In genomic region chr15:82874961-82875360, GRCh38 we compare ENCODE assay signal across 24 cellular contexts.
"Had no signal": no experiment of that assay in that cellular context is flagged by ENCODE, and none has a peak within 500 bp of the region (broad histone marks: within the 10 kb centered on the region; RNA-seq: fewer than 3 reads in every experiment).

No MANE protein-coding gene starts in this region.

- H3K27ac Mint-ChIP-seq: activated CD4-positive, alpha-beta memory T cell treated with anti-CD3 and anti-CD28 coated beads, Interleukin-2, amount 10 ng/mL, durations not matched to agents 7 days and 5 days; activated CD4-positive, alpha-beta T cell treated with anti-CD3 and anti-CD28 coated beads, Interleukin-2, amount 10 ng/mL, durations not matched to agents 7 days and 5 days; activated naive CD4-positive, alpha-beta T cell treated with anti-CD3 and anti-CD28 coated beads, Interleukin-2, amount 50 U/mL, for 72 hours; activated T-helper 2 cell treated with anti-CD3 and anti-CD28 coated beads, Interferon-gamma antibody, Interleukin-2, Interleukin-4, amounts not matched to agents 10 μg/mL and 5 μg/mL and 100 μg/mL, durations not matched to agents 14 hours and 24 hours and 36 hours; dendritic cell treated with granulocyte-macrophage colony-stimulating factor and Interleukin-4, amounts not matched to agents 40 ng/mL and 50 ng/mL, for 4 days; endodermal cell; natural killer cell treated with Interleukin-12 subunit alpha and Interleukin-12 subunit beta and Interleukin-15 and Interleukin-18, amount 100 ng/mL, for 72 hours; WTC11 had no signal

- H3K4me1 ChIP-seq: esophagus muscularis mucosa, prostate gland, transverse colon had no signal

- H3K4me1 Mint-ChIP-seq: activated CD4-positive, alpha-beta memory T cell treated with anti-CD3 and anti-CD28 coated beads, Interleukin-2, amount 10 ng/mL, durations not matched to agents 7 days and 5 days; activated CD4-positive, alpha-beta T cell treated with anti-CD3 and anti-CD28 coated beads, Interleukin-2, amount 10 ng/mL, durations not matched to agents 7 days and 5 days; central memory CD8-positive, alpha-beta T cell; WTC11 had no signal

- ATAC-seq: activated naive CD4-positive, alpha-beta T cell treated with anti-CD3 and anti-CD28 coated beads, Interleukin-2, amount 50 U/mL, for 72 hours; activated T-cell treated with anti-CD3 and anti-CD28 coated beads, Interleukin-2, amount 50 U/mL, for 4 hours; left lobe of liver; lower lobe of right lung; natural killer cell treated with Interleukin-12 subunit alpha and Interleukin-12 subunit beta and Interleukin-15 and Interleukin-18, amount 100 ng/mL, for 72 hours; WTC11 had no signal

- H3K4me3 Mint-ChIP-seq: activated CD4-positive, alpha-beta memory T cell treated with anti-CD3 and anti-CD28 coated beads, Interleukin-2, amount 10 ng/mL, durations not matched to agents 7 days and 5 days; activated CD4-positive, alpha-beta T cell treated with anti-CD3 and anti-CD28 coated beads, Interleukin-2, amount 10 ng/mL, durations not matched to agents 7 days and 5 days; activated T-cell treated with anti-CD3 and anti-CD28 coated beads, Interleukin-2, amount 50 U/mL, for 4 hours; central memory CD8-positive, alpha-beta T cell; dendritic cell treated with granulocyte-macrophage colony-stimulating factor and Interleukin-4, amounts not matched to agents 40 ng/mL and 50 ng/mL, for 4 days; endodermal cell; natural killer cell treated with Interleukin-12 subunit alpha and Interleukin-12 subunit beta and Interleukin-15 and Interleukin-18, amount 100 ng/mL, for 72 hours; WTC11 had no signal

- H3K27me3 ChIP-seq: esophagus muscularis mucosa, ovary, right atrium auricular region, spleen, transverse colon had no signal

- DNase-seq: activated CD4-positive, alpha-beta memory T cell treated with anti-CD3 and anti-CD28 coated beads, Interleukin-2, amount 10 ng/mL, durations not matched to agents 7 days and 5 days; activated CD4-positive, alpha-beta T cell treated with anti-CD3 and anti-CD28 coated beads for 1 hour; activated CD4-positive, alpha-beta T cell treated with anti-CD3 and anti-CD28 coated beads, Interleukin-2, amount 10 ng/mL, durations not matched to agents 7 days and 5 days; activated T-cell treated with anti-CD3 and anti-CD28 coated beads, Interleukin-2, amount 50 U/mL, for 4 hours; endodermal cell; foreskin melanocyte; lower lobe of right lung; mesendoderm; ovary; spleen; stimulated activated naive CD4-positive, alpha-beta T cell; SW 1271; T-helper 2 cell; transverse colon had no signal

- H3K36me3 Mint-ChIP-seq: activated naive CD4-positive, alpha-beta T cell treated with anti-CD3 and anti-CD28 coated beads, Interleukin-2, amount 50 U/mL, for 72 hours; natural killer cell treated with Interleukin-12 subunit alpha and Interleukin-12 subunit beta and Interleukin-15 and Interleukin-18, amount 100 ng/mL, for 72 hours; WTC11 had no signal

- H3K9me3 ChIP-seq: esophagus muscularis mucosa, lower lobe of right lung, ovary, prostate gland, right atrium auricular region, spleen, transverse colon had no signal

- H3K9me3 Mint-ChIP-seq: activated CD4-positive, alpha-beta memory T cell treated with anti-CD3 and anti-CD28 coated beads, Interleukin-2, amount 10 ng/mL, durations not matched to agents 7 days and 5 days; activated CD4-positive, alpha-beta T cell treated with anti-CD3 and anti-CD28 coated beads, Interleukin-2, amount 10 ng/mL, durations not matched to agents 7 days and 5 days; activated naive CD4-positive, alpha-beta T cell treated with anti-CD3 and anti-CD28 coated beads, Interleukin-2, amount 50 U/mL, for 72 hours; activated T-cell treated with anti-CD3 and anti-CD28 coated beads, Interleukin-2, amount 50 U/mL, for 4 hours; activated T-helper 2 cell treated with anti-CD3 and anti-CD28 coated beads, Interferon-gamma antibody, Interleukin-2, Interleukin-4, amounts not matched to agents 10 μg/mL and 5 μg/mL and 100 μg/mL, durations not matched to agents 14 hours and 24 hours and 36 hours; central memory CD8-positive, alpha-beta T cell; dendritic cell treated with granulocyte-macrophage colony-stimulating factor and Interleukin-4, amounts not matched to agents 40 ng/mL and 50 ng/mL, for 4 days; endodermal cell; natural killer cell treated with Interleukin-12 subunit alpha and Interleukin-12 subunit beta and Interleukin-15 and Interleukin-18, amount 100 ng/mL, for 72 hours; WTC11 had no signal

- H3K36me3 ChIP-seq: lower lobe of right lung, ovary, prostate gland, right atrium auricular region, transverse colon had no signal

- H3K4me3 ChIP-seq: esophagus muscularis mucosa, lower lobe of right lung, ovary, prostate gland, right atrium auricular region, spleen, transverse colon had no signal

- H3K27me3 Mint-ChIP-seq: activated CD4-positive, alpha-beta T cell treated with anti-CD3 and anti-CD28 coated beads, Interleukin-2, amount 10 ng/mL, durations not matched to agents 7 days and 5 days; dendritic cell treated with granulocyte-macrophage colony-stimulating factor and Interleukin-4, amounts not matched to agents 40 ng/mL and 50 ng/mL, for 4 days; natural killer cell treated with Interleukin-12 subunit alpha and Interleukin-12 subunit beta and Interleukin-15 and Interleukin-18, amount 100 ng/mL, for 72 hours had no signal

- H3K27ac ChIP-seq: esophagus muscularis mucosa, lower lobe of right lung, ovary, prostate gland, right atrium auricular region, spleen, transverse colon had no signal
